ENCODE assay signal across 14 cellular contexts in the genomic region with DNA sequence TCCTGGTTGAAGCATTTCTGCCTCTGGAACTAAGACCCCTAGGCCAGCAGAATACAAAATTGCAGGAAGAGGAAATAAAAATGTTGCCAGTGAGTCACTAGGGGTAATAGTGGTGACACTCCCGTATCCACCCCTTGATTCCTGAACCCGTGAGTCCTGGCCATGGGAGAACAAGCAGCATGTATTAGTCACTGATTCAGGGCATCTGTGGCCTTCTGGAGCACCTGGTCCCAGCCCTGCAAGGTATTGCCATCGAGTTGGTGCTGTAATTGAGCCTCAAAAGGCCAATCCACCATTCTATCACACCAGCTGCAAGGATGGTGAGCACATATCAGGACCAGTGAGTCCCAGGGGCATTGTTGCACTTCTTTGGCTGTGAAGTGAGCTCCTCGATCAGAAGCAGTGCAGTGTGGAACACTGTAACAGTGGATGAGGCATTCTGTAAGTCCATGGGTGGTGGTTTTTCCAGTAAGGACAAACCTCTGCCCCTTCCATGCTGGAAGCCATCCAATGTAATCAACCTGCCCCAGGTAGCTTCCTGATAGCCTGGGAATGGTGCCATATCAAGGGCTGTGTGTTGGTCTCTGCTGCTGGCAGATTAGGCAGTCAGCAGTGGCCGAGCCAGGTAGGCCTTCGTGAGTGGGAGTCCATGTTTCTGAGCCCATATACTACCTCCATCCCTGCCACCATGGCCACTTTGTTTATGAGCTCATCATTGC. TPM values are rescaled to one million over a fixed set of nuclear protein-coding genes. Genes with fewer than 3 reads are reported as not detected.
DNase-seq lines count a peak whose midpoint lies in the region; ATAC-seq and TF ChIP-seq lines count a peak whose summit lies in the region.
"Had no signal": no experiment of that assay in that cellular context is flagged by ENCODE, and none has a peak within 500 bp of the region (broad histone marks: within the 10 kb centered on the region; RNA-seq: fewer than 3 reads in every experiment).

No MANE protein-coding gene starts in this region.

- DNase-seq in NCI-H1092 (lab: John Stamatoyannopoulos, UW) (peak; percentile 35), body of pancreas (peak; percentile 89 to 97 (median 96)), lung (ENCODE audit: low spot score) (peak; percentile 75), GOT3 (lab: John Stamatoyannopoulos, UW) (no peak), smooth muscle cell (lab: John Stamatoyannopoulos, UW; ENCODE audit: unreplicated experiment) (no peak), NK-92 (lab: John Stamatoyannopoulos, UW; ENCODE audit: unreplicated experiment) (no peak)
- no peak for DNase-seq in activated CD4-positive, alpha-beta T cell treated with anti-CD3 and anti-CD28 coated beads, Interleukin-2, amount 50 U/mL, for 48 hours
- DNase-seq: caudate nucleus; DMS 273 treated with DMSO at 0.1 percent for 48 hours; mesendoderm; stimulated activated CD8-positive, alpha-beta memory T cell treated with anti-CD3 and anti-CD28 coated beads, Interleukin-4, amount 100 ng/mL, for 48 hours had no signal

- no peaks in the 10 kb centered on the region for H3K79me2 ChIP-seq in smooth muscle cell (ENCODE audit: low read depth)

- no peaks in the 10 kb centered on the region for H4K20me1 ChIP-seq in smooth muscle cell (ENCODE audit: low read depth)

- no peak for TF ChIP-seq POLR2A in body of pancreas (IDR thresholded peaks at IDR 0.05)

- H3K27me3 ChIP-seq in body of pancreas (no peaks in the 10 kb centered on the region), lung (ENCODE audit: control insufficient read depth, insufficient read depth) (no peaks in the 10 kb centered on the region), smooth muscle cell (ENCODE audit: low read depth) (no peaks in the 10 kb centered on the region)

- H3K9me3 ChIP-seq in body of pancreas, result no peaks in the 10 kb centered on the region
- H3K9me3 ChIP-seq in lung (ENCODE audit: control insufficient read depth in 2 of 2, insufficient read depth in 1 of 2, low read length in 1 of 2), result peaks cover 0 to 6% of the 10 kb centered on the region in 2 donors
- H3K9me3 ChIP-seq in smooth muscle cell (replicated peaks; ENCODE audit: low read depth), result no peaks in the 10 kb centered on the region

- peak; percentile 97 for ATAC-seq in body of pancreas
- peak; percentile 87 for ATAC-seq in lung (ENCODE audit: insufficient read depth, low FRiP score)
- ATAC-seq: GM23338 had no signal

- peak overlapping the region; percentile 66 for H3K27ac ChIP-seq in C4-2B
- peak overlapping the region; percentile 64 to 93 (median 84) for H3K27ac ChIP-seq in body of pancreas
- H3K27ac ChIP-seq in lung (ENCODE audit: low read depth in 1 of 2, low read length in 1 of 2), result peak overlapping the region in 1 of 2 donors; percentile 71
- H3K27ac ChIP-seq in smooth muscle cell (ENCODE audit: low read depth), result no peak overlapping the region
- H3K27ac ChIP-seq: SK-N-MC had no signal

- H3K4me2 ChIP-seq in smooth muscle cell, result no peak overlapping the region
- H3K4me2 ChIP-seq: GM23338 had no signal

- H3K36me3 ChIP-seq in body of pancreas (replicated peaks in 1 of 2; ENCODE audit: insufficient read depth in 1 of 2, low read depth in 2 of 2), result no peaks in the 10 kb centered on the region
- no peaks in the 10 kb centered on the region for H3K36me3 ChIP-seq in lung (ENCODE audit: control insufficient read depth in 2 of 2, insufficient read depth in 2 of 2, low read length in 2 of 2)
- no peaks in the 10 kb centered on the region for H3K36me3 ChIP-seq in smooth muscle cell (ENCODE audit: low read depth)

- H3K4me1 ChIP-seq in body of pancreas, result peaks cover 19% of the 10 kb centered on the region
- no peaks in the 10 kb centered on the region for H3K4me1 ChIP-seq in lung (ENCODE audit: control insufficient read depth in 2 of 2, insufficient read depth in 2 of 2, low read length in 2 of 2)
- H3K4me1 ChIP-seq in smooth muscle cell (ENCODE audit: low read depth), result no peaks in the 10 kb centered on the region

- H3F3A ChIP-seq in smooth muscle cell (ENCODE audit: low read depth), result no peaks in the 10 kb centered on the region

- no peak overlapping the region for H3K4me3 ChIP-seq in body of pancreas
- no peak overlapping the region for H3K4me3 ChIP-seq in lung
- no peak overlapping the region for H3K4me3 ChIP-seq in smooth muscle cell
- H3K4me3 ChIP-seq: GM23338, SK-N-MC had no signal

- intact Hi-C loops in body of pancreas (cut with DNase I), result no loop called here

- TF ChIP-seq CTCF in C4-2B (conservative IDR thresholded peaks at IDR 0.05) (no peak), body of pancreas (IDR thresholded peaks at IDR 0.05) (peak in 1 of 7 experiments; percentile 7), lung (IDR thresholded peaks at IDR 0.05; ENCODE audit: control extremely low read depth, extremely low read depth) (no peak), smooth muscle cell (IDR thresholded peaks at IDR 0.05; ENCODE audit: borderline replicate concordance, insufficient read depth, poor library complexity, severe bottlenecking) (no peak)

- H2AFZ ChIP-seq in smooth muscle cell (ENCODE audit: low read depth), result no peak overlapping the region
- H2AFZ ChIP-seq: GM23338 had no signal

- no peak overlapping the region for H3K9ac ChIP-seq in smooth muscle cell (ENCODE audit: low read depth)

- 20 to 22% methylated on average over 5 to 6 of the region's 6 CpGs for WGBS in body of pancreas, 2 donors
- 53 to 82% methylated on average over 6 of the region's 6 CpGs for WGBS in lung, 2 donors
- 81% methylated on average over 6 of the region's 6 CpGs for WGBS in smooth muscle cell (ENCODE audit: low lambda C conversion rate)

RNA-seq across cellular contexts. Expression of a gene that starts 39.6 kb away (rescaled TPM):
- total RNA-seq in body of pancreas (1 to 10 TPM in 1 of 2 donors, under 1 TPM in 1; 0.78 to 4.3 TPM), lung (under 1 TPM in 1 of 2 donors, not detected in 1; 0.28 TPM), smooth muscle cell (not detected in 2 replicates)
- polyA plus RNA-seq in lung (under 1 TPM; 0.03 to 0.20 TPM), smooth muscle cell (not detected in 2 replicates)
- total RNA-seq: GM23338 had no signal
- polyA plus RNA-seq: GM23338 had no signal

Comparison
In these comparisons a context has a peak if more than half of its experiments do, and no peak if none do; other contexts are left out.
1. DNase-seq: peak in NCI-H1092 (single experiment), body of pancreas (4 of 4) and lung (single experiment); none in GOT3 (single experiment), smooth muscle cell (single experiment), NK-92 (single experiment) and activated CD4-positive, alpha-beta T cell treated with anti-CD3 and anti-CD28 coated beads, Interleukin-2, amount 50 U/mL, for 48 hours (0 of 2).